ENCODE assay signal across 9 cellular contexts in genomic region chr17:69869667-69870066, GRCh38.
DNase-seq lines count a peak whose midpoint lies in the region; ATAC-seq lines count a peak whose summit lies in the region.
"Had no signal": no experiment of that assay in that cellular context is flagged by ENCODE, and none has a peak within 500 bp of the region (broad histone marks: within the 10 kb centered on the region; RNA-seq: fewer than 3 reads in every experiment).

No MANE protein-coding gene starts in this region.

- peak; percentile 74 for ATAC-seq in GM19328 (IDR thresholded peaks at IDR 0.05; ENCODE audit: unreplicated experiment)
- ATAC-seq in HG02642 (IDR thresholded peaks at IDR 0.05; ENCODE audit: poor library complexity, unreplicated experiment) = peak; percentile 81
- peak; percentile 65 for ATAC-seq in HG03521 (IDR thresholded peaks at IDR 0.05; ENCODE audit: unreplicated experiment)

- DNase-seq in stimulated activated naive CD4-positive, alpha-beta T cell treated with Interleukin-2 at 50 U/mL for 16 hours (lab: John Stamatoyannopoulos, UW) = no peak
- DNase-seq in cortex of kidney (lab: John Stamatoyannopoulos, UW) = no peak
- DNase-seq in inferior parietal cortex (ENCODE audit: extremely low spot score) = no peak
- no peak for DNase-seq in dedifferentiated amniotic fluid mesenchymal stem cell (ENCODE audit: extremely low spot score)
- DNase-seq: activated CD8-positive, alpha-beta memory T cell treated with anti-CD3 and anti-CD28 coated beads, Interleukin-2, amount 50 U/mL, for 48 hours; NCI-H82 had no signal
